8 cellular contexts compared by ENCODE assay signal in the genomic region with DNA sequence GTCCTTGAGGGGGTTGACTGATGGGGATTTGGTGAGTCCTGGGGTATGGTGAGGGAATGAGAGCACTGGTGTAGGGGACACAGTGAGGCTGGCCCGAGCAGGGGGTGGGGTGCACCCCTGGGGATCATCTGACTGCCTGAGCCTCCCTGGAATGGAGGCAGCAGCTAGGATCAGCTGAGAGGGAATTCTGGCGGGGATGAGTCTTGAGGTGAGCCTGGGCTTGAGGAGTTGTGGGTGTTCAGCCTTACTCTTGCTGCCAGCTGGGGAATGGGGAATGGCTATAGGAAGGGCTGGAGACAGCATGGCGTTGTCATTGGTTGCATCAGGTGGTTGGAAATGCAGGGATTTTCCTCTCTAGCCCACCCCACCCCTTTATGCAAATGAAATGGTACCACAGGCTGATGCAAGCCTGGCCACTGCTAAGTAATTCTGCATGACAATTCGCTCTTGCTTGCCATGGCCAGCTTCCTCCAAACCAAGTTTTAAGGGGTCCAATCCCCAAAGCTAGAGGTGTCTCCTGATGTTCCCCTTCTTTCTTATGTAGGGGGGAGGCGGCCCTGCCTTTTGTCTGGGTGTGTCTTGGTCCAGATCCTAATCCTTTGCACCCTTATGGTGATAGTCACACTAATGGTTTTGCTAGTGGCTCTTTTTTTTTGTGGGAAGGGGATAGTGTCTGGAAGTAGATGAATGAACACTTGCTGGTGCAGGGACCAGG. TPM values are rescaled to one million over a fixed set of nuclear protein-coding genes. Genes with fewer than 3 reads are reported as not detected.
DNase-seq lines count a peak whose midpoint lies in the region; ATAC-seq and TF ChIP-seq lines count a peak whose summit lies in the region.

No MANE protein-coding gene starts in this region.

- H3K4me3 Mint-ChIP-seq in glutamatergic neuron (ENCODE audit: unreplicated experiment) = peak overlapping the region; percentile 99

- H3K27me3 Mint-ChIP-seq in glutamatergic neuron (ENCODE audit: unreplicated experiment) = peaks cover 21% of the 10 kb centered on the region

- H3K27ac Mint-ChIP-seq in glutamatergic neuron (ENCODE audit: unreplicated experiment) = peak overlapping the region; percentile 94

- DNase-seq in GM03348 (ENCODE audit: low spot score) (peak; percentile 80), glutamatergic neuron (no peak), OCI-M2 (lab: John Stamatoyannopoulos, UW; ENCODE audit: unreplicated experiment) (no peak), medulla oblongata (ENCODE audit: extremely low spot score) (no peak)
- DNase-seq in activated CD4-positive, CD25-positive, alpha-beta regulatory T cell treated with anti-CD3 and anti-CD28 coated beads, Interleukin-2, amount 50 U/mL, for 72 hours = peak; percentile 38
- DNase-seq in stimulated activated naive CD8-positive, alpha-beta T cell treated with anti-CD3 and anti-CD28 coated beads, Interleukin-15, Interleukin-2, amounts not matched to agents 100 U/mL and 50 U/mL, for 24 hours = peak; percentile 68

- H3K4me1 Mint-ChIP-seq in glutamatergic neuron (ENCODE audit: low read depth, unreplicated experiment) = peaks cover 45% of the 10 kb centered on the region

- H3K36me3 Mint-ChIP-seq in glutamatergic neuron (ENCODE audit: unreplicated experiment) = peaks cover 8% of the 10 kb centered on the region

- peaks cover 10% of the 10 kb centered on the region for H3K9me3 Mint-ChIP-seq in glutamatergic neuron (ENCODE audit: unreplicated experiment)

- no peak for TF ChIP-seq CTCF in glutamatergic neuron (IDR thresholded peaks at IDR 0.05; ENCODE audit: partially characterized antibody, unreplicated experiment)

- peak; percentile 52 for ATAC-seq in HG02588 (IDR thresholded peaks at IDR 0.05; ENCODE audit: unreplicated experiment)
- ATAC-seq in stimulated activated naive CD8-positive, alpha-beta T cell treated with anti-CD3 and anti-CD28 coated beads, Interleukin-15, Interleukin-2, amounts not matched to agents 100 U/mL and 50 U/mL, for 24 hours = peak; percentile 82
- no peak for ATAC-seq in GM18861 (IDR thresholded peaks at IDR 0.05; ENCODE audit: unreplicated experiment)

RNA-seq across cellular contexts. Expression of gene NFE2L1, which starts 7.5 kb away (rescaled TPM):
- 190 TPM for total RNA-seq in glutamatergic neuron (ENCODE audit: unreplicated experiment)

RNA-seq across cellular contexts. Expression of gene COPZ2, which starts 18.1 kb away (rescaled TPM):
- not detected for total RNA-seq in glutamatergic neuron (ENCODE audit: unreplicated experiment)

RNA-seq across cellular contexts. Expression of gene CBX1, which starts 45.6 kb away (rescaled TPM):
- 141 TPM for total RNA-seq in glutamatergic neuron (ENCODE audit: unreplicated experiment)

RNA-seq across cellular contexts. Expression of gene SNX11, which starts 51.9 kb away (rescaled TPM):
- total RNA-seq in glutamatergic neuron (ENCODE audit: unreplicated experiment) = 44.0 TPM

Comparison
In these comparisons a context has a peak if more than half of its experiments do, and no peak if none do; other contexts are left out.
1. DNase-seq: peak in GM03348 (single experiment), activated CD4-positive, CD25-positive, alpha-beta regulatory T cell treated with anti-CD3 and anti-CD28 coated beads, Interleukin-2, amount 50 U/mL, for 72 hours (single experiment) and stimulated activated naive CD8-positive, alpha-beta T cell treated with anti-CD3 and anti-CD28 coated beads, Interleukin-15, Interleukin-2, amounts not matched to agents 100 U/mL and 50 U/mL, for 24 hours (single experiment); none in glutamatergic neuron (single experiment), OCI-M2 (single experiment) and medulla oblongata (single experiment).